In the genomic region with DNA sequence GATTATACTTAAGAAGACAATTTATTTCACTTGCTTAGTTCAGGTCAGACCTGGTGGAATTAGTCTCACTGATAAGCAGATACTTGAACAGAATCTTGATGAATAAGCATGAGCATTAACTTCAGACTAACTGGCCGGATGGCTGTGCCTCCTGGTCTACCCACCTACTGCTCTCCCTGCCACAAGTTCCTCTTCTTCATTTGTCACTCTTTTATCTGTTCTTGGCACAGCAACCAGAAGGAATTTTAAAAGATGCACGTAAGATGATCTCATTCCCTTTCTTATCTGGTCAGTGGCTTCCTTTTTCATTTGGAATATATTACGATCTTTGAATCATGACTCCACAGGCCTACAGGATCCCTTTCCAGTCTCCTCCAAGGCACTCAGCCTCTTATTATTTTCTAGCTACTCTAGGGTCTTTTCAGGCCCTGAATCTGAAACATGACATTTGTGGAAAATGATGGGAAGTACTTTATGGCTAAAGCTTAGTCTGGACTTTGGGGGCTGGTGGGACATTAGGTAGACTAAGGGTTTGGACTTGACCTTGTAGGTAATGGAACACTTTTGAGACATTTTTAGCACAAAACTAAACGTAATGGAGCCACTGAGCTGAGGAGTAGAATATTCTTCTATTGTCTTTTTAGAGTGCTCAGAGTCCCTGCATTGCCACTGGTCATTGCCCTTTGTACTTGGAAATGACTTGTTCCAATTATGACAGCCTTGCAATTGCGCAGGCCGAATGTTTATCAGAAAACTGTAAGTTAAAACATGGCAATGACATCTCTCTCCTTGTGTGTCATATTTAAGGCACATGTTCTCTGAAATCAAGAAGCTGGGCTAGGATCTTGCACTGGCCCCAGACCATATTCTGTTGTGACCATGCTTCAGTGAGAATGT, we compare ENCODE assay signal across 17 cellular contexts. TPM values are rescaled to one million over a fixed set of nuclear protein-coding genes. Genes with fewer than 3 reads are reported as not detected.
"Had no signal": no experiment of that assay in that cellular context is flagged by ENCODE, and none has a peak within 500 bp of the region (broad histone marks: within the 10 kb centered on the region; RNA-seq: fewer than 3 reads in every experiment).

No MANE protein-coding gene starts in this region.

- H3K9me3 Mint-ChIP-seq: activated CD8-positive, alpha-beta T cell treated with anti-CD3 and anti-CD28 coated beads for 36 hours; activated T-helper 1 cell treated with anti-CD3 and anti-CD28 coated beads, Interleukin-12 subunit alpha, Interleukin-12 subunit beta, Interleukin-2, Interleukin-4 antibody, amounts not matched to agents 30 ng/mL and 10 ng/mL and 1 ng/mL, durations not matched to agents 14 hours and 24 hours and 36 hours; stimulated activated memory B cell treated with anti-CD40 and anti-IgM and Interleukin-4, amounts not matched to agents 10 μg/mL and 1 μg/mL and 100 μg/mL, for 72 hours had no signal

- H3K27me3 ChIP-seq: cardiac muscle cell, gastrocnemius medialis, heart right ventricle, neutrophil, spleen, tibial nerve had no signal

- H3K4me1 Mint-ChIP-seq: activated CD4-positive, alpha-beta T cell treated with anti-CD3 and anti-CD28 coated beads for 36 hours had no signal

- H3K27ac ChIP-seq: cardiac muscle cell, gastrocnemius medialis, heart right ventricle, neutrophil, spleen, tibial nerve, WERI-Rb-1 had no signal

- H3K36me3 ChIP-seq: cardiac muscle cell, gastrocnemius medialis, heart right ventricle, neutrophil, spleen, tibial nerve, WERI-Rb-1 had no signal

- H3K27ac Mint-ChIP-seq: activated CD4-positive, alpha-beta T cell treated with anti-CD3 and anti-CD28 coated beads for 36 hours; activated CD8-positive, alpha-beta T cell treated with anti-CD3 and anti-CD28 coated beads for 36 hours; activated T-helper 1 cell treated with anti-CD3 and anti-CD28 coated beads, Interleukin-12 subunit alpha, Interleukin-12 subunit beta, Interleukin-2, Interleukin-4 antibody, amounts not matched to agents 30 ng/mL and 10 ng/mL and 1 ng/mL, durations not matched to agents 14 hours and 24 hours and 36 hours; stimulated activated memory B cell treated with anti-CD40 and anti-IgM and Interleukin-4, amounts not matched to agents 10 μg/mL and 1 μg/mL and 100 μg/mL, for 72 hours had no signal

- H3K9me3 ChIP-seq: gastrocnemius medialis, heart right ventricle, neutrophil, spleen, tibial nerve had no signal

- H3K4me1 ChIP-seq: gastrocnemius medialis, tibial nerve had no signal

- H3K36me3 Mint-ChIP-seq: stimulated activated memory B cell treated with anti-CD40 and anti-IgM and Interleukin-4, amounts not matched to agents 10 μg/mL and 1 μg/mL and 100 μg/mL, for 72 hours had no signal

- DNase-seq: activated CD4-positive, alpha-beta T cell treated with anti-CD3 and anti-CD28 coated beads for 36 hours; activated CD8-positive, alpha-beta memory T cell treated with anti-CD3 and anti-CD28 coated beads, Interleukin-2, amount 50 U/mL, for 4 hours; activated CD8-positive, alpha-beta T cell treated with anti-CD3 and anti-CD28 coated beads for 36 hours; activated naive CD4-positive, alpha-beta T cell; gastrocnemius medialis; heart right ventricle; posterior cingulate gyrus; spleen; stimulated activated CD4-positive, alpha-beta T cell treated with anti-CD3 and anti-CD28 coated beads, Interleukin-1b, Interleukin-23, amount 100 ng/mL, for 48 hours; WERI-Rb-1 had no signal

- FAIRE-seq: colon, keratinocyte had no signal

- ATAC-seq: activated CD4-positive, alpha-beta T cell treated with anti-CD3 and anti-CD28 coated beads for 36 hours; activated CD8-positive, alpha-beta T cell treated with anti-CD3 and anti-CD28 coated beads for 36 hours; gastrocnemius medialis; heart right ventricle; stimulated activated memory B cell treated with anti-CD40 and anti-IgM and Interleukin-4, amounts not matched to agents 10 μg/mL and 1 μg/mL and 100 μg/mL, for 72 hours had no signal

- H3K4me3 ChIP-seq: cardiac muscle cell, gastrocnemius medialis, heart right ventricle, spleen, tibial nerve had no signal

- H3K4me3 Mint-ChIP-seq: activated CD4-positive, alpha-beta T cell treated with anti-CD3 and anti-CD28 coated beads for 36 hours; activated CD8-positive, alpha-beta T cell treated with anti-CD3 and anti-CD28 coated beads for 36 hours; activated T-helper 1 cell treated with anti-CD3 and anti-CD28 coated beads, Interleukin-12 subunit alpha, Interleukin-12 subunit beta, Interleukin-2, Interleukin-4 antibody, amounts not matched to agents 30 ng/mL and 10 ng/mL and 1 ng/mL, durations not matched to agents 14 hours and 24 hours and 36 hours; stimulated activated memory B cell treated with anti-CD40 and anti-IgM and Interleukin-4, amounts not matched to agents 10 μg/mL and 1 μg/mL and 100 μg/mL, for 72 hours had no signal

- H3K27me3 Mint-ChIP-seq: activated CD4-positive, alpha-beta T cell treated with anti-CD3 and anti-CD28 coated beads for 36 hours; stimulated activated memory B cell treated with anti-CD40 and anti-IgM and Interleukin-4, amounts not matched to agents 10 μg/mL and 1 μg/mL and 100 μg/mL, for 72 hours had no signal

RNA-seq across cellular contexts. Expression of gene ST6GALNAC3, which starts 16.0 kb away (rescaled TPM):
- total RNA-seq: activated T-helper 1 cell treated with anti-CD3 and anti-CD28 coated beads, Interleukin-12 subunit alpha, Interleukin-12 subunit beta, Interleukin-2, Interleukin-4 antibody, amounts not matched to agents 30 ng/mL and 10 ng/mL and 1 ng/mL, durations not matched to agents 14 hours and 24 hours and 36 hours had no signal
